8 cellular contexts compared by ENCODE assay signal in the genomic region with DNA sequence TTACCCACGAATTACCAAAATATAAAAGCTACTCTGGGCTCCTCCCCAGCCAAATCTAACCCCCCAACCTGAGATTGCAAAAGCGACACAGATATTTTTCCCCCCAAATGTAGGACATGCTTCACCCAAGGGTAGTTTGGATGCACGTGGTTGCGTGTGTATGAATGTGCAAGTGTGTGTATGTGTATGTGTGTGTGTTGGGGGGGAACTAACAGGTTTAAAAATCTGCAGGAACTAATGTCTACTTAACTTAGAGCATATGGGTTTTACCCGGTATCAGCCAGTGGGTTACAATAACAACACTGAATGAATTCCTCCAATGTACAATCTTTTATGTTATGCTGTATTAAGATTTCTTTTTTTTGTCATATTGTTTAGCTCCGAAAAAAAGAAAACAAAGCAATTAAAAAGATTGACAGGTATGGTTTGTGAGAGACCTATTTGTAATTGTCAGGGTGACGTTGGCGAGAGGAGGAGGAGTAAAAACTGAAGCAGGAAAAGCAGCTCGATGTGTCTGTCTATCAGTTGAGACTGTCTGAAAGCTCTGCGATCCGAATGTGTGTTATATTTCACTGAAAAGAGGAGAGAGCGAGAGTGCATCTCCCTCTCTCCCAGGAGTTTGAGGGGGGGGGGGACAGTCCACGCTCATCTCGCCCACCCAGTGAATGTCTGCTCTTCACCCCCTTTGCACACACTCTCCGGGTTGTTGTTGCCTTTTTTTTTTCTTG.
DNase-seq lines count a peak whose midpoint lies in the region; ATAC-seq and TF ChIP-seq lines count a peak whose summit lies in the region.

A gene with protein sequence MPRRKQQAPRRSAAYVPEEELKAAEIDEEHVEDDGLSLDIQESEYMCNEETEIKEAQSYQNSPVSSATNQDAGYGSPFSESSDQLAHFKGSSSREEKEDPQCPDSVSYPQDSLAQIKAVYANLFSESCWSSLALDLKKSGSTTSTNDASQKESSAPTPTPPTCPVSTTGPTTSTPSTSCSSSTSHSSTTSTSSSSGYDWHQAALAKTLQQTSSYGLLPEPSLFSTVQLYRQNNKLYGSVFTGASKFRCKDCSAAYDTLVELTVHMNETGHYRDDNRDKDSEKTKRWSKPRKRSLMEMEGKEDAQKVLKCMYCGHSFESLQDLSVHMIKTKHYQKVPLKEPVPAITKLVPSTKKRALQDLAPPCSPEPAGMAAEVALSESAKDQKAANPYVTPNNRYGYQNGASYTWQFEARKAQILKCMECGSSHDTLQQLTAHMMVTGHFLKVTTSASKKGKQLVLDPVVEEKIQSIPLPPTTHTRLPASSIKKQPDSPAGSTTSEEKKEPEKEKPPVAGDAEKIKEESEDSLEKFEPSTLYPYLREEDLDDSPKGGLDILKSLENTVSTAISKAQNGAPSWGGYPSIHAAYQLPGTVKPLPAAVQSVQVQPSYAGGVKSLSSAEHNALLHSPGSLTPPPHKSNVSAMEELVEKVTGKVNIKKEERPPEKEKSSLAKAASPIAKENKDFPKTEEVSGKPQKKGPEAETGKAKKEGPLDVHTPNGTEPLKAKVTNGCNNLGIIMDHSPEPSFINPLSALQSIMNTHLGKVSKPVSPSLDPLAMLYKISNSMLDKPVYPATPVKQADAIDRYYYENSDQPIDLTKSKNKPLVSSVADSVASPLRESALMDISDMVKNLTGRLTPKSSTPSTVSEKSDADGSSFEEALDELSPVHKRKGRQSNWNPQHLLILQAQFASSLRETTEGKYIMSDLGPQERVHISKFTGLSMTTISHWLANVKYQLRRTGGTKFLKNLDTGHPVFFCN (N-terminal part only) (plus strand): TSS at position 524 of the 728 bp plus-strand sequence. CDS start 1,080 bp downstream, outside the sequence.

- H3K36me3 ChIP-seq in BLaER1: no peaks in the 10 kb centered on the region

- DNase-seq in NCI-H345 (lab: John Stamatoyannopoulos, UW) (peak; percentile 92), coronary artery (ENCODE audit: low spot score) (no peak), kidney tubule cell (ENCODE audit: low spot score) (peak; percentile 88)
- peak; percentile 58 for DNase-seq in stimulated activated CD4-positive, alpha-beta T cell treated with anti-CD3 and anti-CD28 coated beads, Interleukin-1b, Interleukin-23, amount 100 ng/mL, for 48 hours

- peaks cover 63% of the 10 kb centered on the region for H4K20me1 ChIP-seq in BLaER1

- peak within 1 kb of the TSS; percentile 87 for H3K4me2 ChIP-seq in BLaER1

- peak within 1 kb of the TSS; percentile 90 for H3K9ac ChIP-seq in BLaER1

- peak; percentile 60 for TF ChIP-seq POLR2A in GM19099 (IDR thresholded peaks at IDR 0.05; ENCODE audit: extremely low read depth, insufficient read length, low read depth)

- H3K4me3 ChIP-seq in BLaER1 (peak within 1 kb of the TSS; percentile 98), WI38 (ENCODE audit: low read depth, low read length) (peak within 1 kb of the TSS; percentile 67), coronary artery (peak within 1 kb of the TSS; percentile 78)

- H3K27me3 ChIP-seq in BLaER1: peaks cover 27% of the 10 kb centered on the region

- peak within 1 kb of the TSS; percentile 93 for H3K27ac ChIP-seq in BLaER1
- peak within 1 kb of the TSS; percentile 94 to 95 for H3K27ac ChIP-seq in coronary artery

- TF ChIP-seq CTCF in WI38 (IDR thresholded peaks at IDR 0.05; ENCODE audit: low read depth, low read length) (no peak), coronary artery (IDR thresholded peaks at IDR 0.05) (no peak)

- H3K9me3 ChIP-seq in BLaER1: no peaks in the 10 kb centered on the region

- ATAC-seq in HG03378 (IDR thresholded peaks at IDR 0.05; ENCODE audit: unreplicated experiment): peak; percentile 67

- H3K4me1 ChIP-seq in BLaER1: peaks cover 50% of the 10 kb centered on the region
